16 cellular contexts compared by ENCODE assay signal in genomic region chr20:56403465-56403864, GRCh38.
DNase-seq lines count a peak whose midpoint lies in the region; ATAC-seq and TF ChIP-seq lines count a peak whose summit lies in the region.
"Had no signal": no experiment of that assay in that cellular context is flagged by ENCODE, and none has a peak within 500 bp of the region (broad histone marks: within the 10 kb centered on the region; RNA-seq: fewer than 3 reads in every experiment).

No MANE protein-coding gene starts in this region.

- H3K9me3 Mint-ChIP-seq in activated T-cell treated with anti-CD3 and anti-CD28 coated beads, Interleukin-2, amount 50 U/mL, for 24 hours: no peaks in the 10 kb centered on the region
- no peaks in the 10 kb centered on the region for H3K9me3 Mint-ChIP-seq in stimulated activated naive CD8-positive, alpha-beta T cell treated with anti-CD3 and anti-CD28 coated beads, Interleukin-15, Interleukin-2, amounts not matched to agents 100 ng/mL and 50 ng/mL, for 24 hours
- no peaks in the 10 kb centered on the region for H3K9me3 Mint-ChIP-seq in stimulated activated naive CD8-positive, alpha-beta T cell treated with anti-CD3 and anti-CD28 coated beads, Interleukin-15, amount 100 ng/mL, for 72 hours
- no peaks in the 10 kb centered on the region for H3K9me3 Mint-ChIP-seq in activated naive CD8-positive, alpha-beta T cell treated with anti-CD3 and anti-CD28 coated beads, Interleukin-2, amount 50 U/mL, for 24 hours
- H3K9me3 Mint-ChIP-seq: CD8-positive, alpha-beta memory T cell; HFFc6 had no signal

- peaks cover 92% of the 10 kb centered on the region for H3K36me3 Mint-ChIP-seq in activated T-cell treated with anti-CD3 and anti-CD28 coated beads, Interleukin-2, amount 50 U/mL, for 24 hours (ENCODE audit: low read depth)
- H3K36me3 Mint-ChIP-seq in stimulated activated naive CD8-positive, alpha-beta T cell treated with anti-CD3 and anti-CD28 coated beads, Interleukin-15, Interleukin-2, amounts not matched to agents 100 ng/mL and 50 ng/mL, for 24 hours (ENCODE audit: low read depth): peaks cover 81% of the 10 kb centered on the region
- H3K36me3 Mint-ChIP-seq in activated naive CD8-positive, alpha-beta T cell treated with anti-CD3 and anti-CD28 coated beads, Interleukin-2, amount 50 U/mL, for 24 hours (ENCODE audit: low read depth): peaks cover 70% of the 10 kb centered on the region

- no peak for DNase-seq in activated T-cell treated with anti-CD3 and anti-CD28 coated beads, Interleukin-2, amount 50 U/mL, for 24 hours
- DNase-seq in activated T-cell treated with anti-CD3 and anti-CD28 coated beads for 4 hours: no peak
- no peak for DNase-seq in stimulated activated naive CD8-positive, alpha-beta T cell treated with anti-CD3 and anti-CD28 coated beads, Interleukin-15, amount 100 ng/mL, for 72 hours
- no peak for DNase-seq in activated naive CD8-positive, alpha-beta T cell treated with anti-CD3 and anti-CD28 coated beads, Interleukin-2, amount 50 U/mL, for 24 hours
- DNase-seq in inferior parietal cortex (ENCODE audit: extremely low spot score): no peak
- DNase-seq: C1 segment of cervical spinal cord; CD8-positive, alpha-beta memory T cell; DND-41; GF-D8; HFFc6 had no signal

- H3K27me3 Mint-ChIP-seq in activated T-cell treated with anti-CD3 and anti-CD28 coated beads, Interleukin-2, amount 50 U/mL, for 24 hours: no peaks in the 10 kb centered on the region
- H3K27me3 Mint-ChIP-seq in stimulated activated naive CD8-positive, alpha-beta T cell treated with anti-CD3 and anti-CD28 coated beads, Interleukin-15, Interleukin-2, amounts not matched to agents 100 ng/mL and 50 ng/mL, for 24 hours: no peaks in the 10 kb centered on the region
- no peaks in the 10 kb centered on the region for H3K27me3 Mint-ChIP-seq in stimulated activated naive CD8-positive, alpha-beta T cell treated with anti-CD3 and anti-CD28 coated beads, Interleukin-15, amount 100 ng/mL, for 72 hours
- H3K27me3 Mint-ChIP-seq in activated naive CD8-positive, alpha-beta T cell treated with anti-CD3 and anti-CD28 coated beads, Interleukin-2, amount 50 U/mL, for 24 hours: no peaks in the 10 kb centered on the region
- H3K27me3 Mint-ChIP-seq: B cell; CD8-positive, alpha-beta memory T cell had no signal

- H3K4me3 Mint-ChIP-seq in activated T-cell treated with anti-CD3 and anti-CD28 coated beads, Interleukin-2, amount 50 U/mL, for 24 hours: no peak overlapping the region
- no peak overlapping the region for H3K4me3 Mint-ChIP-seq in stimulated activated naive CD8-positive, alpha-beta T cell treated with anti-CD3 and anti-CD28 coated beads, Interleukin-15, Interleukin-2, amounts not matched to agents 100 ng/mL and 50 ng/mL, for 24 hours
- H3K4me3 Mint-ChIP-seq in stimulated activated naive CD8-positive, alpha-beta T cell treated with anti-CD3 and anti-CD28 coated beads, Interleukin-15, amount 100 ng/mL, for 72 hours: no peak overlapping the region
- no peak overlapping the region for H3K4me3 Mint-ChIP-seq in activated naive CD8-positive, alpha-beta T cell treated with anti-CD3 and anti-CD28 coated beads, Interleukin-2, amount 50 U/mL, for 24 hours
- H3K4me3 Mint-ChIP-seq: B cell, HFFc6 had no signal

- H3K9me3 ChIP-seq in neutrophil: no peaks in the 10 kb centered on the region
- H3K9me3 ChIP-seq: Caco-2, HAP-1 had no signal

- peaks cover 6 to 9% of the 10 kb centered on the region in 2 experiments for H3K4me1 ChIP-seq in neutrophil (ENCODE audit: control insufficient read depth in 1 of 2, insufficient read depth in 1 of 2, low read depth in 1 of 2, low read length in 1 of 2)
- H3K4me1 ChIP-seq: HAP-1 had no signal

- TF ChIP-seq CTCF in neutrophil (IDR thresholded peaks at IDR 0.05): no peak

- peaks cover 35% of the 10 kb centered on the region for H3K4me1 Mint-ChIP-seq in activated T-cell treated with anti-CD3 and anti-CD28 coated beads, Interleukin-2, amount 50 U/mL, for 24 hours (ENCODE audit: low read depth)
- H3K4me1 Mint-ChIP-seq in stimulated activated naive CD8-positive, alpha-beta T cell treated with anti-CD3 and anti-CD28 coated beads, Interleukin-15, Interleukin-2, amounts not matched to agents 100 ng/mL and 50 ng/mL, for 24 hours (ENCODE audit: low read depth): peaks cover 15% of the 10 kb centered on the region
- H3K4me1 Mint-ChIP-seq in stimulated activated naive CD8-positive, alpha-beta T cell treated with anti-CD3 and anti-CD28 coated beads, Interleukin-15, amount 100 ng/mL, for 72 hours: peaks cover 31% of the 10 kb centered on the region
- peaks cover 19% of the 10 kb centered on the region for H3K4me1 Mint-ChIP-seq in activated naive CD8-positive, alpha-beta T cell treated with anti-CD3 and anti-CD28 coated beads, Interleukin-2, amount 50 U/mL, for 24 hours

- peak overlapping the region; percentile 63 for H3K27ac Mint-ChIP-seq in activated T-cell treated with anti-CD3 and anti-CD28 coated beads, Interleukin-2, amount 50 U/mL, for 24 hours
- peak overlapping the region; percentile 45 for H3K27ac Mint-ChIP-seq in stimulated activated naive CD8-positive, alpha-beta T cell treated with anti-CD3 and anti-CD28 coated beads, Interleukin-15, Interleukin-2, amounts not matched to agents 100 ng/mL and 50 ng/mL, for 24 hours
- no peak overlapping the region for H3K27ac Mint-ChIP-seq in stimulated activated naive CD8-positive, alpha-beta T cell treated with anti-CD3 and anti-CD28 coated beads, Interleukin-15, amount 100 ng/mL, for 72 hours
- peak overlapping the region; percentile 39 for H3K27ac Mint-ChIP-seq in activated naive CD8-positive, alpha-beta T cell treated with anti-CD3 and anti-CD28 coated beads, Interleukin-2, amount 50 U/mL, for 24 hours
- H3K27ac Mint-ChIP-seq: B cell, HFFc6 had no signal

- H3K27me3 ChIP-seq in neutrophil: no peaks in the 10 kb centered on the region

- H3K27ac ChIP-seq in neutrophil: peak overlapping the region; percentile 48

- no peak overlapping the region for H3K4me3 ChIP-seq in neutrophil (ENCODE audit: low read depth in 1 of 2, low read length in 1 of 2)
- H3K4me3 ChIP-seq: HAP-1 had no signal

- H3K36me3 ChIP-seq in neutrophil: peaks cover 38% of the 10 kb centered on the region

- no peak for ATAC-seq in stimulated activated naive CD8-positive, alpha-beta T cell treated with anti-CD3 and anti-CD28 coated beads, Interleukin-15, amount 100 ng/mL, for 72 hours
- ATAC-seq in activated naive CD8-positive, alpha-beta T cell treated with anti-CD3 and anti-CD28 coated beads, Interleukin-2, amount 50 U/mL, for 24 hours: no peak
- no peak for ATAC-seq in HG03521 (IDR thresholded peaks at IDR 0.05; ENCODE audit: unreplicated experiment)

Comparison
In these comparisons a context has a peak if more than half of its experiments do, and no peak if none do; other contexts are left out.
1. H3K27ac Mint-ChIP-seq: peak in activated T-cell treated with anti-CD3 and anti-CD28 coated beads, Interleukin-2, amount 50 U/mL, for 24 hours (single experiment), stimulated activated naive CD8-positive, alpha-beta T cell treated with anti-CD3 and anti-CD28 coated beads, Interleukin-15, Interleukin-2, amounts not matched to agents 100 ng/mL and 50 ng/mL, for 24 hours (single experiment) and activated naive CD8-positive, alpha-beta T cell treated with anti-CD3 and anti-CD28 coated beads, Interleukin-2, amount 50 U/mL, for 24 hours (single experiment); none in stimulated activated naive CD8-positive, alpha-beta T cell treated with anti-CD3 and anti-CD28 coated beads, Interleukin-15, amount 100 ng/mL, for 72 hours (0 of 2).